1 cellular context compared by ENCODE assay signal in the genomic region with DNA sequence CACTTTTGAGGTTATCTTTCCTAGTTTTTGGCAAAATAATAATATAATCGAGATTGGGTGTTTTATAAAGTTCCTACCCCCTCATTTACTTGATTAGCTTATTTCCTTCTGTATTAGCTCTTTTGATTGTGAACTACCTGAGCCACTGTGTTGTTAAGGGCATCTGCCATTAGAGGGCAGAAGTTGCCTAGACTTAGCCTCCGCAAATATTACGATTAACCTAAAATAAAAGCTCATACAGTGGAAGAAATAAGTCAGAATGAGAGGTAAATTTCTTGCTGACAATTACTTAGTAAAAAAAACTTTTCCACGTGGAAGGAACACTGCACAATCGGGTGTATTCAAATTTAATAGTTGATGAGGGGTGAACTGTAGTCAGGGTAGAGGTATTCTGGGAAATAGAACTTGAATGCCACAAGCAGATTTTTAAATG.
TF ChIP-seq lines count a peak whose summit lies in the region.

No MANE protein-coding gene starts in this region.

TF ChIP-seq in K562, 482 proteins besides CTCF, POLR2A, EP300 and RAD21 (continued from another document and continues in another):
- TF ChIP-seq, protein P1, sequence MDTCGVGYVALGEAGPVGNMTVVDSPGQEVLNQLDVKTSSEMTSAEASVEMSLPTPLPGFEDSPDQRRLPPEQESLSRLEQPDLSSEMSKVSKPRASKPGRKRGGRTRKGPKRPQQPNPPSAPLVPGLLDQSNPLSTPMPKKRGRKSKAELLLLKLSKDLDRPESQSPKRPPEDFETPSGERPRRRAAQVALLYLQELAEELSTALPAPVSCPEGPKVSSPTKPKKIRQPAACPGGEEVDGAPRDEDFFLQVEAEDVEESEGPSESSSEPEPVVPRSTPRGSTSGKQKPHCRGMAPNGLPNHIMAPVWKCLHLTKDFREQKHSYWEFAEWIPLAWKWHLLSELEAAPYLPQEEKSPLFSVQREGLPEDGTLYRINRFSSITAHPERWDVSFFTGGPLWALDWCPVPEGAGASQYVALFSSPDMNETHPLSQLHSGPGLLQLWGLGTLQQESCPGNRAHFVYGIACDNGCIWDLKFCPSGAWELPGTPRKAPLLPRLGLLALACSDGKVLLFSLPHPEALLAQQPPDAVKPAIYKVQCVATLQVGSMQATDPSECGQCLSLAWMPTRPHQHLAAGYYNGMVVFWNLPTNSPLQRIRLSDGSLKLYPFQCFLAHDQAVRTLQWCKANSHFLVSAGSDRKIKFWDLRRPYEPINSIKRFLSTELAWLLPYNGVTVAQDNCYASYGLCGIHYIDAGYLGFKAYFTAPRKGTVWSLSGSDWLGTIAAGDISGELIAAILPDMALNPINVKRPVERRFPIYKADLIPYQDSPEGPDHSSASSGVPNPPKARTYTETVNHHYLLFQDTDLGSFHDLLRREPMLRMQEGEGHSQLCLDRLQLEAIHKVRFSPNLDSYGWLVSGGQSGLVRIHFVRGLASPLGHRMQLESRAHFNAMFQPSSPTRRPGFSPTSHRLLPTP (IDR thresholded peaks at IDR 0.05; ENCODE audit: borderline replicate concordance, extremely low read depth, insufficient read length) = no peak
- no peak for TF ChIP-seq CBFA2T2 (conservative IDR thresholded peaks at IDR 0.05)
- TF ChIP-seq NFXL1 (CRISPR knock-in tag; IDR thresholded peaks at IDR 0.05) = no peak
- TF ChIP-seq CREBBP (IDR thresholded peaks at IDR 0.05; ENCODE audit: low read depth, low read length) = no peak
- TF ChIP-seq, protein P2, sequence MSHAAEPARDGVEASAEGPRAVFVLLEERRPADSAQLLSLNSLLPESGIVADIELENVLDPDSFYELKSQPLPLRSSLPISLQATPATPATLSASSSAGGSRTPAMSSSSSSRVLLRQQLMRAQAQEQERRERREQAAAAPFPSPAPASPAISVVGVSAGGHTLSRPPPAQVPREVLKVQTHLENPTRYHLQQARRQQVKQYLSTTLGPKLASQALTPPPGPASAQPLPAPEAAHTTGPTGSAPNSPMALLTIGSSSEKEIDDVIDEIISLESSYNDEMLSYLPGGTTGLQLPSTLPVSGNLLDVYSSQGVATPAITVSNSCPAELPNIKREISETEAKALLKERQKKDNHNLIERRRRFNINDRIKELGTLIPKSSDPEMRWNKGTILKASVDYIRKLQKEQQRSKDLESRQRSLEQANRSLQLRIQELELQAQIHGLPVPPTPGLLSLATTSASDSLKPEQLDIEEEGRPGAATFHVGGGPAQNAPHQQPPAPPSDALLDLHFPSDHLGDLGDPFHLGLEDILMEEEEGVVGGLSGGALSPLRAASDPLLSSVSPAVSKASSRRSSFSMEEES (CRISPR knock-in tag; IDR thresholded peaks at IDR 0.05) = no peak
- no peak for TF ChIP-seq ZFP1 (CRISPR knock-in tag; IDR thresholded peaks at IDR 0.05)
- 0 out of 4 replicates have a peak, but pooled peaks of 1 of the 2 experiments have one; percentile 8 for TF ChIP-seq MAZ (CRISPR knock-in tag; conservative IDR thresholded peaks at IDR 0.05 in 1 of 2, IDR thresholded peaks at IDR 0.05 in 1 of 2)
- no peak for TF ChIP-seq DMBX1 (CRISPR knock-in tag; IDR thresholded peaks at IDR 0.05; ENCODE audit: borderline replicate concordance)
- TF ChIP-seq ZBTB8A (IDR thresholded peaks at IDR 0.05; ENCODE audit: partially characterized antibody) = no peak
- no peak for TF ChIP-seq ZNF75A (CRISPR knock-in tag; IDR thresholded peaks at IDR 0.05)
- TF ChIP-seq KHSRP (IDR thresholded peaks at IDR 0.05) = no peak
- TF ChIP-seq, protein P3, sequence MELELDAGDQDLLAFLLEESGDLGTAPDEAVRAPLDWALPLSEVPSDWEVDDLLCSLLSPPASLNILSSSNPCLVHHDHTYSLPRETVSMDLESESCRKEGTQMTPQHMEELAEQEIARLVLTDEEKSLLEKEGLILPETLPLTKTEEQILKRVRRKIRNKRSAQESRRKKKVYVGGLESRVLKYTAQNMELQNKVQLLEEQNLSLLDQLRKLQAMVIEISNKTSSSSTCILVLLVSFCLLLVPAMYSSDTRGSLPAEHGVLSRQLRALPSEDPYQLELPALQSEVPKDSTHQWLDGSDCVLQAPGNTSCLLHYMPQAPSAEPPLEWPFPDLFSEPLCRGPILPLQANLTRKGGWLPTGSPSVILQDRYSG (tag; conservative IDR thresholded peaks at IDR 0.05; ENCODE audit: low read depth) = no peak
- no peak for TF ChIP-seq POLR3A (IDR thresholded peaks at IDR 0.05; ENCODE audit: borderline replicate concordance, extremely low read depth, insufficient read depth, insufficient read length)
- no peak for TF ChIP-seq MIER1 (IDR thresholded peaks at IDR 0.05; ENCODE audit: low read depth)
- 0 out of 2 replicates have a peak, but pooled peaks have one; percentile 29 for TF ChIP-seq ZNF431 (CRISPR knock-in tag; IDR thresholded peaks at IDR 0.05)
- no peak for TF ChIP-seq CBX5 (IDR thresholded peaks at IDR 0.05; ENCODE audit: borderline replicate concordance, low read depth)
- TF ChIP-seq RFX7 (CRISPR knock-in tag; IDR thresholded peaks at IDR 0.05) = no peak
- TF ChIP-seq, protein P4, sequence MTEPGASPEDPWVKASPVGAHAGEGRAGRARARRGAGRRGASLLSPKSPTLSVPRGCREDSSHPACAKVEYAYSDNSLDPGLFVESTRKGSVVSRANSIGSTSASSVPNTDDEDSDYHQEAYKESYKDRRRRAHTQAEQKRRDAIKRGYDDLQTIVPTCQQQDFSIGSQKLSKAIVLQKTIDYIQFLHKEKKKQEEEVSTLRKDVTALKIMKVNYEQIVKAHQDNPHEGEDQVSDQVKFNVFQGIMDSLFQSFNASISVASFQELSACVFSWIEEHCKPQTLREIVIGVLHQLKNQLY (CRISPR knock-in tag; conservative IDR thresholded peaks at IDR 0.05) = no peak
- TF ChIP-seq ZNF780A (CRISPR knock-in tag; IDR thresholded peaks at IDR 0.05) = no peak
- TF ChIP-seq ZNF444 (CRISPR knock-in tag; IDR thresholded peaks at IDR 0.05) = no peak
- TF ChIP-seq PHB2 (IDR thresholded peaks at IDR 0.05; ENCODE audit: low read depth) = no peak
- 0 out of 2 replicates have a peak, but pooled peaks have one; percentile 1 for TF ChIP-seq GABPA (tag; conservative IDR thresholded peaks at IDR 0.05; ENCODE audit: low read depth)
- no peak for TF ChIP-seq ZNF561 (CRISPR knock-in tag; conservative IDR thresholded peaks at IDR 0.05)
- no peak for TF ChIP-seq ZNF124 (CRISPR knock-in tag; IDR thresholded peaks at IDR 0.05)
- no peak for TF ChIP-seq FOXK1 (CRISPR knock-in tag; IDR thresholded peaks at IDR 0.05; ENCODE audit: borderline replicate concordance)
- TF ChIP-seq CREM (IDR thresholded peaks at IDR 0.05; ENCODE audit: low read depth) = no peak; the same call in 1 of the 2 replicates
- TF ChIP-seq, protein P5, sequence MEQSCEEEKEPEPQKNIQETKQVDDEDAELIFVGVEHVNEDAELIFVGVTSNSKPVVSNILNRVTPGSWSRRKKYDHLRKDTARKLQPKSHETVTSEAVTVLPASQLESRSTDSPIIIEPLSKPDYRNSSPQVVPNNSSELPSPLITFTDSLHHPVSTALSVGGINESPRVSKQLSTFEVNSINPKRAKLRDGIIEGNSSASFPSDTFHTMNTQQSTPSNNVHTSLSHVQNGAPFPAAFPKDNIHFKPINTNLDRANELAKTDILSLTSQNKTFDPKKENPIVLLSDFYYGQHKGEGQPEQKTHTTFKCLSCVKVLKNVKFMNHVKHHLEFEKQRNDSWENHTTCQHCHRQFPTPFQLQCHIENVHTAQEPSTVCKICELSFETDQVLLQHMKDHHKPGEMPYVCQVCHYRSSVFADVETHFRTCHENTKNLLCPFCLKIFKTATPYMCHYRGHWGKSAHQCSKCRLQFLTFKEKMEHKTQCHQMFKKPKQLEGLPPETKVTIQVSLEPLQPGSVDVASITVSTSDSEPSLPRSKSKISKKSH (CRISPR knock-in tag; IDR thresholded peaks at IDR 0.05) = no peak
- TF ChIP-seq, protein P6, sequence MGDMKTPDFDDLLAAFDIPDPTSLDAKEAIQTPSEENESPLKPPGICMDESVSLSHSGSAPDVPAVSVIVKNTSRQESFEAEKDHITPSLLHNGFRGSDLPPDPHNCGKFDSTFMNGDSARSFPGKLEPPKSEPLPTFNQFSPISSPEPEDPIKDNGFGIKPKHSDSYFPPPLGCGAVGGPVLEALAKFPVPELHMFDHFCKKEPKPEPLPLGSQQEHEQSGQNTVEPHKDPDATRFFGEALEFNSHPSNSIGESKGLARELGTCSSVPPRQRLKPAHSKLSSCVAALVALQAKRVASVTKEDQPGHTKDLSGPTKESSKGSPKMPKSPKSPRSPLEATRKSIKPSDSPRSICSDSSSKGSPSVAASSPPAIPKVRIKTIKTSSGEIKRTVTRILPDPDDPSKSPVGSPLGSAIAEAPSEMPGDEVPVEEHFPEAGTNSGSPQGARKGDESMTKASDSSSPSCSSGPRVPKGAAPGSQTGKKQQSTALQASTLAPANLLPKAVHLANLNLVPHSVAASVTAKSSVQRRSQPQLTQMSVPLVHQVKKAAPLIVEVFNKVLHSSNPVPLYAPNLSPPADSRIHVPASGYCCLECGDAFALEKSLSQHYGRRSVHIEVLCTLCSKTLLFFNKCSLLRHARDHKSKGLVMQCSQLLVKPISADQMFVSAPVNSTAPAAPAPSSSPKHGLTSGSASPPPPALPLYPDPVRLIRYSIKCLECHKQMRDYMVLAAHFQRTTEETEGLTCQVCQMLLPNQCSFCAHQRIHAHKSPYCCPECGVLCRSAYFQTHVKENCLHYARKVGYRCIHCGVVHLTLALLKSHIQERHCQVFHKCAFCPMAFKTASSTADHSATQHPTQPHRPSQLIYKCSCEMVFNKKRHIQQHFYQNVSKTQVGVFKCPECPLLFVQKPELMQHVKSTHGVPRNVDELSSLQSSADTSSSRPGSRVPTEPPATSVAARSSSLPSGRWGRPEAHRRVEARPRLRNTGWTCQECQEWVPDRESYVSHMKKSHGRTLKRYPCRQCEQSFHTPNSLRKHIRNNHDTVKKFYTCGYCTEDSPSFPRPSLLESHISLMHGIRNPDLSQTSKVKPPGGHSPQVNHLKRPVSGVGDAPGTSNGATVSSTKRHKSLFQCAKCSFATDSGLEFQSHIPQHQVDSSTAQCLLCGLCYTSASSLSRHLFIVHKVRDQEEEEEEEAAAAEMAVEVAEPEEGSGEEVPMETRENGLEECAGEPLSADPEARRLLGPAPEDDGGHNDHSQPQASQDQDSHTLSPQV (IDR thresholded peaks at IDR 0.05) = 0 out of 2 replicates have a peak, but pooled peaks have one; percentile 15
- TF ChIP-seq ZNF408 (CRISPR knock-in tag; IDR thresholded peaks at IDR 0.05; ENCODE audit: low read depth) = no peak
- no peak for TF ChIP-seq FOS (IDR thresholded peaks at IDR 0.05; ENCODE audit: extremely low read depth, insufficient read length)
- no peak for TF ChIP-seq ZKSCAN3 (CRISPR knock-in tag; IDR thresholded peaks at IDR 0.05)
- TF ChIP-seq, protein P7, sequence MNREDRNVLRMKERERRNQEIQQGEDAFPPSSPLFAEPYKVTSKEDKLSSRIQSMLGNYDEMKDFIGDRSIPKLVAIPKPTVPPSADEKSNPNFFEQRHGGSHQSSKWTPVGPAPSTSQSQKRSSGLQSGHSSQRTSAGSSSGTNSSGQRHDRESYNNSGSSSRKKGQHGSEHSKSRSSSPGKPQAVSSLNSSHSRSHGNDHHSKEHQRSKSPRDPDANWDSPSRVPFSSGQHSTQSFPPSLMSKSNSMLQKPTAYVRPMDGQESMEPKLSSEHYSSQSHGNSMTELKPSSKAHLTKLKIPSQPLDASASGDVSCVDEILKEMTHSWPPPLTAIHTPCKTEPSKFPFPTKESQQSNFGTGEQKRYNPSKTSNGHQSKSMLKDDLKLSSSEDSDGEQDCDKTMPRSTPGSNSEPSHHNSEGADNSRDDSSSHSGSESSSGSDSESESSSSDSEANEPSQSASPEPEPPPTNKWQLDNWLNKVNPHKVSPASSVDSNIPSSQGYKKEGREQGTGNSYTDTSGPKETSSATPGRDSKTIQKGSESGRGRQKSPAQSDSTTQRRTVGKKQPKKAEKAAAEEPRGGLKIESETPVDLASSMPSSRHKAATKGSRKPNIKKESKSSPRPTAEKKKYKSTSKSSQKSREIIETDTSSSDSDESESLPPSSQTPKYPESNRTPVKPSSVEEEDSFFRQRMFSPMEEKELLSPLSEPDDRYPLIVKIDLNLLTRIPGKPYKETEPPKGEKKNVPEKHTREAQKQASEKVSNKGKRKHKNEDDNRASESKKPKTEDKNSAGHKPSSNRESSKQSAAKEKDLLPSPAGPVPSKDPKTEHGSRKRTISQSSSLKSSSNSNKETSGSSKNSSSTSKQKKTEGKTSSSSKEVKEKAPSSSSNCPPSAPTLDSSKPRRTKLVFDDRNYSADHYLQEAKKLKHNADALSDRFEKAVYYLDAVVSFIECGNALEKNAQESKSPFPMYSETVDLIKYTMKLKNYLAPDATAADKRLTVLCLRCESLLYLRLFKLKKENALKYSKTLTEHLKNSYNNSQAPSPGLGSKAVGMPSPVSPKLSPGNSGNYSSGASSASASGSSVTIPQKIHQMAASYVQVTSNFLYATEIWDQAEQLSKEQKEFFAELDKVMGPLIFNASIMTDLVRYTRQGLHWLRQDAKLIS (CRISPR knock-in tag; IDR thresholded peaks at IDR 0.05) = 0 out of 2 replicates have a peak, but pooled peaks have one; percentile 17
- no peak for TF ChIP-seq POLR3G (IDR thresholded peaks at IDR 0.05; ENCODE audit: extremely low read depth, insufficient read length, insufficient replicate concordance)
- TF ChIP-seq ZNF384 (IDR thresholded peaks at IDR 0.05; ENCODE audit: low read depth, low read length) = no peak
- no peak for TF ChIP-seq HCFC1 (IDR thresholded peaks at IDR 0.05; ENCODE audit: low read depth, low read length)
- no peak for TF ChIP-seq HSF4 (CRISPR knock-in tag; IDR thresholded peaks at IDR 0.05; ENCODE audit: borderline replicate concordance)
- peak; percentile 82 for TF ChIP-seq BRD9 (IDR thresholded peaks at IDR 0.05; ENCODE audit: low read depth, partially characterized antibody)
- no peak for TF ChIP-seq ZNF77 (CRISPR knock-in tag; IDR thresholded peaks at IDR 0.05)
- TF ChIP-seq ARHGAP35 (IDR thresholded peaks at IDR 0.05; ENCODE audit: partially characterized antibody) = no peak
- TF ChIP-seq, protein P8, sequence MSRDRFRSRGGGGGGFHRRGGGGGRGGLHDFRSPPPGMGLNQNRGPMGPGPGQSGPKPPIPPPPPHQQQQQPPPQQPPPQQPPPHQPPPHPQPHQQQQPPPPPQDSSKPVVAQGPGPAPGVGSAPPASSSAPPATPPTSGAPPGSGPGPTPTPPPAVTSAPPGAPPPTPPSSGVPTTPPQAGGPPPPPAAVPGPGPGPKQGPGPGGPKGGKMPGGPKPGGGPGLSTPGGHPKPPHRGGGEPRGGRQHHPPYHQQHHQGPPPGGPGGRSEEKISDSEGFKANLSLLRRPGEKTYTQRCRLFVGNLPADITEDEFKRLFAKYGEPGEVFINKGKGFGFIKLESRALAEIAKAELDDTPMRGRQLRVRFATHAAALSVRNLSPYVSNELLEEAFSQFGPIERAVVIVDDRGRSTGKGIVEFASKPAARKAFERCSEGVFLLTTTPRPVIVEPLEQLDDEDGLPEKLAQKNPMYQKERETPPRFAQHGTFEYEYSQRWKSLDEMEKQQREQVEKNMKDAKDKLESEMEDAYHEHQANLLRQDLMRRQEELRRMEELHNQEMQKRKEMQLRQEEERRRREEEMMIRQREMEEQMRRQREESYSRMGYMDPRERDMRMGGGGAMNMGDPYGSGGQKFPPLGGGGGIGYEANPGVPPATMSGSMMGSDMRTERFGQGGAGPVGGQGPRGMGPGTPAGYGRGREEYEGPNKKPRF (IDR thresholded peaks at IDR 0.05; ENCODE audit: low read depth, low read length) = no peak
- no peak for TF ChIP-seq ASH1L (IDR thresholded peaks at IDR 0.05; ENCODE audit: borderline replicate concordance, low read depth, partially characterized antibody)
- no peak for TF ChIP-seq ZNF12 (CRISPR knock-in tag; IDR thresholded peaks at IDR 0.05)
- TF ChIP-seq CBFB (CRISPR knock-in tag; IDR thresholded peaks at IDR 0.05) = no peak
